In genomic region chr12:132560421-132560830, GRCh38 we compare ENCODE assay signal across 8 cellular contexts. TPM values are rescaled to one million over a fixed set of nuclear protein-coding genes. Genes with fewer than 3 reads are reported as not detected.
DNase-seq lines count a peak whose midpoint lies in the region; ATAC-seq and TF ChIP-seq lines count a peak whose summit lies in the region.
"Had no signal": no experiment of that assay in that cellular context is flagged by ENCODE, and none has a peak within 500 bp of the region (broad histone marks: within the 10 kb centered on the region; RNA-seq: fewer than 3 reads in every experiment).

No MANE protein-coding gene starts in this region.

- peak overlapping the region; percentile 76 to 80 for H3K4me3 Mint-ChIP-seq in stimulated activated naive B cell treated with anti-CD40 and anti-IgM and Interleukin-4, amounts not matched to agents 10 μg/mL and 1 μg/mL and 100 μg/mL, for 72 hours

- DNase-seq in GM12865 (ENCODE audit: low read depth) (peak; percentile 24), MG63 (peak; percentile 48), astrocyte of the spinal cord (ENCODE audit: low read depth, low spot score) (no peak), kidney glomerular epithelial cell (lab: John Stamatoyannopoulos, UW) (peak; percentile 6)
- DNase-seq in stimulated activated naive B cell treated with anti-CD40 and anti-IgM and Interleukin-4, amounts not matched to agents 10 μg/mL and 1 μg/mL and 100 μg/mL, for 72 hours: no peak

- peak; percentile 42 to 43 for ATAC-seq in stimulated activated naive B cell treated with anti-CD40 and anti-IgM and Interleukin-4, amounts not matched to agents 10 μg/mL and 1 μg/mL and 100 μg/mL, for 72 hours (replicated peaks)
- no peak for ATAC-seq in GM18870 (IDR thresholded peaks at IDR 0.05; ENCODE audit: unreplicated experiment)
- no peak for ATAC-seq in GM18498 (IDR thresholded peaks at IDR 0.05; ENCODE audit: unreplicated experiment)

- H3K9me3 ChIP-seq in MG63: no peaks in the 10 kb centered on the region

- H3K36me3 ChIP-seq in MG63: peaks cover 12% of the 10 kb centered on the region

- no peak overlapping the region for H3K27ac Mint-ChIP-seq in stimulated activated naive B cell treated with anti-CD40 and anti-IgM and Interleukin-4, amounts not matched to agents 10 μg/mL and 1 μg/mL and 100 μg/mL, for 72 hours

- H3K27me3 ChIP-seq in MG63: no peaks in the 10 kb centered on the region

- no peaks in the 10 kb centered on the region for H3K9me3 Mint-ChIP-seq in stimulated activated naive B cell treated with anti-CD40 and anti-IgM and Interleukin-4, amounts not matched to agents 10 μg/mL and 1 μg/mL and 100 μg/mL, for 72 hours

- H3K4me1 Mint-ChIP-seq in stimulated activated naive B cell treated with anti-CD40 and anti-IgM and Interleukin-4, amounts not matched to agents 10 μg/mL and 1 μg/mL and 100 μg/mL, for 72 hours: peaks cover 21 to 47% of the 10 kb centered on the region in 2 donors

- no peaks in the 10 kb centered on the region for H3K27me3 Mint-ChIP-seq in stimulated activated naive B cell treated with anti-CD40 and anti-IgM and Interleukin-4, amounts not matched to agents 10 μg/mL and 1 μg/mL and 100 μg/mL, for 72 hours

- in situ Hi-C loops in astrocyte of the spinal cord (cut with HindIII; ENCODE audit: low sequenced_read_pairs): no loop called here

- H3K4me3 ChIP-seq in GM12865 (ENCODE audit: low read depth, low read length): peak overlapping the region; percentile 55
- peak overlapping the region; percentile 81 for H3K4me3 ChIP-seq in MG63
- peak overlapping the region; percentile 57 for H3K4me3 ChIP-seq in astrocyte of the spinal cord (ENCODE audit: low read depth, low read length)

- TF ChIP-seq CTCF in GM12865 (IDR thresholded peaks at IDR 0.05; ENCODE audit: insufficient read depth, low read depth, low read length, missing control alignments) (no peak), astrocyte of the spinal cord (IDR thresholded peaks at IDR 0.05; ENCODE audit: low read depth, low read length) (no peak)

- peaks cover 7 to 18% of the 10 kb centered on the region in 2 donors for H3K36me3 Mint-ChIP-seq in stimulated activated naive B cell treated with anti-CD40 and anti-IgM and Interleukin-4, amounts not matched to agents 10 μg/mL and 1 μg/mL and 100 μg/mL, for 72 hours

RNA-seq across cellular contexts. Expression of gene LRCOL1, which starts 50.0 kb away (rescaled TPM):
- not detected in 2 replicates for total RNA-seq in MG63 (2014; rRNA removed; shearing (Covaris generic); ENCODE audit: low replicate concordance)
- total RNA-seq: activated CD8-positive, alpha-beta memory T cell treated with anti-CD3 and anti-CD28 coated beads for 36 hours had no signal

RNA-seq across cellular contexts. Expression of gene P2RX2, which starts 58.1 kb away (rescaled TPM):
- total RNA-seq in MG63 (2014; rRNA removed; shearing (Covaris generic); ENCODE audit: low replicate concordance): not detected in 2 replicates
- total RNA-seq: activated CD8-positive, alpha-beta memory T cell treated with anti-CD3 and anti-CD28 coated beads for 36 hours had no signal

Comparison
In these comparisons a context has a peak if more than half of its experiments do, and no peak if none do; other contexts are left out.
1. DNase-seq: peak in GM12865 (single experiment), MG63 (single experiment) and kidney glomerular epithelial cell (single experiment); none in astrocyte of the spinal cord (single experiment) and stimulated activated naive B cell treated with anti-CD40 and anti-IgM and Interleukin-4, amounts not matched to agents 10 μg/mL and 1 μg/mL and 100 μg/mL, for 72 hours (single experiment).
2. ATAC-seq: peak in stimulated activated naive B cell treated with anti-CD40 and anti-IgM and Interleukin-4, amounts not matched to agents 10 μg/mL and 1 μg/mL and 100 μg/mL, for 72 hours (2 of 2); none in GM18870 (single experiment) and GM18498 (single experiment).
3. Peak in every context shown above with its lines, with median percentiles within 50 percentile points of each other: H3K4me3 ChIP-seq.